12 cellular contexts compared by ENCODE assay signal in genomic region chr1:17570228-17570627, GRCh38. TPM values are rescaled to one million over a fixed set of nuclear protein-coding genes. Genes with fewer than 3 reads are reported as not detected.
DNase-seq lines count a peak whose midpoint lies in the region; ATAC-seq, FAIRE-seq and TF ChIP-seq lines count a peak whose summit lies in the region.
"Had no signal": no experiment of that assay in that cellular context is flagged by ENCODE, and none has a peak within 500 bp of the region (broad histone marks: within the 10 kb centered on the region; RNA-seq: fewer than 3 reads in every experiment).

No MANE protein-coding gene starts in this region.

- DNase-seq in A549 (ENCODE audit: low read depth in 1 of 2, low spot score in 1 of 2) (no peak), SJSA1 (ENCODE audit: low read depth in 1 of 2, low spot score in 2 of 2) (no peak), glutamatergic neuron (no peak), prostate gland (ENCODE audit: low spot score) (no peak), cerebellum (ENCODE audit: low spot score) (no peak)
- no peak for DNase-seq in activated CD4-positive, alpha-beta T cell treated with anti-CD3 and anti-CD28 coated beads for 36 hours
- DNase-seq: activated naive CD8-positive, alpha-beta T cell treated with anti-CD3 and anti-CD28 coated beads for 36 hours; naive thymus-derived CD4-positive, alpha-beta T cell; NCI-H1436 treated with DMSO at 0.1 percent for 48 hours; stimulated activated naive CD4-positive, alpha-beta T cell had no signal

- TF ChIP-seq CTCF in A549 (IDR thresholded peaks at IDR 0.05) (no peak), glutamatergic neuron (IDR thresholded peaks at IDR 0.05; ENCODE audit: partially characterized antibody, unreplicated experiment) (no peak), prostate gland (IDR thresholded peaks at IDR 0.05) (no peak)

- CTCF ChIA-PET in A549 (lab: Yijun Ruan, JAX): interaction anchor here (1.6 kb wide), 1 partner anchor 68 kb away, joined by 6 read pairs; no protein-coding TSS in a partner anchor
- CTCF ChIA-PET in activated CD4-positive, alpha-beta T cell treated with anti-CD3 and anti-CD28 coated beads for 36 hours (lab: Charles Lee): no interaction called here

- 93% methylated on average over 3 of the region's 3 CpGs for WGBS in A549 (ENCODE audit: missing lambda C conversion rate)
- WGBS in prostate gland: 83% methylated on average over 3 of the region's 3 CpGs

- POLR2A ChIA-PET in A549 (lab: Yijun Ruan, JAX): no interaction called here
- POLR2A ChIA-PET in activated CD4-positive, alpha-beta T cell treated with anti-CD3 and anti-CD28 coated beads for 36 hours (lab: Charles Lee): no interaction called here

- peaks cover 66% of the 10 kb centered on the region for H3K4me1 Mint-ChIP-seq in glutamatergic neuron (ENCODE audit: low read depth, unreplicated experiment)
- H3K4me1 Mint-ChIP-seq in activated CD4-positive, alpha-beta T cell treated with anti-CD3 and anti-CD28 coated beads for 36 hours: no peaks in the 10 kb centered on the region
- H3K4me1 Mint-ChIP-seq: activated naive CD8-positive, alpha-beta T cell treated with anti-CD3 and anti-CD28 coated beads for 36 hours had no signal

- no peak for TF ChIP-seq RAD21 in A549 (conservative IDR thresholded peaks at IDR 0.05 in 1 of 2, IDR thresholded peaks at IDR 0.05 in 1 of 2)

- FAIRE-seq in A549 (lab: Jason Lieb, UNC): no peak

- H3K27ac ChIP-seq in A549 (peak overlapping the region; percentile 79 to 90), SJSA1 (peak overlapping the region; percentile 92), prostate gland (peak overlapping the region; percentile 87 to 92)

- peaks cover 17% of the 10 kb centered on the region for H3K27me3 Mint-ChIP-seq in glutamatergic neuron (ENCODE audit: unreplicated experiment)
- H3K27me3 Mint-ChIP-seq in activated CD4-positive, alpha-beta T cell treated with anti-CD3 and anti-CD28 coated beads for 36 hours: no peaks in the 10 kb centered on the region

- TF ChIP-seq POLR2A in A549 (IDR thresholded peaks at IDR 0.05; ENCODE audit: low read length) (no peak), prostate gland (IDR thresholded peaks at IDR 0.05) (no peak)

- ATAC-seq in A549 (no peak), HG03439 (IDR thresholded peaks at IDR 0.05; ENCODE audit: unreplicated experiment) (no peak), HG02840 (IDR thresholded peaks at IDR 0.05; ENCODE audit: low FRiP score, unreplicated experiment) (no peak)
- no peak for ATAC-seq in activated CD4-positive, alpha-beta T cell treated with anti-CD3 and anti-CD28 coated beads for 36 hours

- H3K27me3 ChIP-seq in SJSA1 (replicated peaks): no peaks in the 10 kb centered on the region
- H3K27me3 ChIP-seq in prostate gland (replicated peaks; ENCODE audit: insufficient read depth): no peaks in the 10 kb centered on the region

- H3K9me3 ChIP-seq in A549 (no peaks in the 10 kb centered on the region), SJSA1 (replicated peaks) (no peaks in the 10 kb centered on the region), prostate gland (no peaks in the 10 kb centered on the region)

- H3K27ac Mint-ChIP-seq in glutamatergic neuron (ENCODE audit: unreplicated experiment): peak overlapping the region; percentile 40
- H3K27ac Mint-ChIP-seq in activated CD4-positive, alpha-beta T cell treated with anti-CD3 and anti-CD28 coated beads for 36 hours: no peak overlapping the region
- H3K27ac Mint-ChIP-seq: activated naive CD8-positive, alpha-beta T cell treated with anti-CD3 and anti-CD28 coated beads for 36 hours; naive thymus-derived CD4-positive, alpha-beta T cell had no signal

- peaks cover 16% of the 10 kb centered on the region for H3K4me1 ChIP-seq in A549
- peaks cover 19% of the 10 kb centered on the region for H3K4me1 ChIP-seq in SJSA1 (replicated peaks)
- peaks cover 5% of the 10 kb centered on the region for H3K4me1 ChIP-seq in prostate gland (replicated peaks)

- intact Hi-C loops in prostate gland (cut with DNase I): no loop called here
- intact Hi-C loops in activated CD4-positive, alpha-beta T cell treated with anti-CD3 and anti-CD28 coated beads for 36 hours (cut with DNase I, micrococcal nuclease): no loop called here

- no peaks in the 10 kb centered on the region for H3K36me3 Mint-ChIP-seq in glutamatergic neuron (ENCODE audit: unreplicated experiment)
- no peaks in the 10 kb centered on the region for H3K36me3 Mint-ChIP-seq in activated CD4-positive, alpha-beta T cell treated with anti-CD3 and anti-CD28 coated beads for 36 hours (ENCODE audit: low read depth)
- H3K36me3 Mint-ChIP-seq: activated naive CD8-positive, alpha-beta T cell treated with anti-CD3 and anti-CD28 coated beads for 36 hours; naive thymus-derived CD4-positive, alpha-beta T cell had no signal

- peak overlapping the region; percentile 71 for H3K4me2 ChIP-seq in A549

- no peaks in the 10 kb centered on the region for H3K36me3 ChIP-seq in SJSA1
- H3K36me3 ChIP-seq in prostate gland: no peaks in the 10 kb centered on the region

- no peak overlapping the region for H3K4me3 ChIP-seq in A549
- no peak overlapping the region for H3K4me3 ChIP-seq in SJSA1
- no peak overlapping the region for H3K4me3 ChIP-seq in prostate gland

- TF ChIP-seq EP300 in A549 (IDR thresholded peaks at IDR 0.05): no peak

- peaks cover 13% of the 10 kb centered on the region for H3K9me3 Mint-ChIP-seq in glutamatergic neuron (ENCODE audit: unreplicated experiment)
- no peaks in the 10 kb centered on the region for H3K9me3 Mint-ChIP-seq in activated CD4-positive, alpha-beta T cell treated with anti-CD3 and anti-CD28 coated beads for 36 hours (ENCODE audit: low read depth)
- H3K9me3 Mint-ChIP-seq: activated naive CD8-positive, alpha-beta T cell treated with anti-CD3 and anti-CD28 coated beads for 36 hours had no signal

- H3K4me3 Mint-ChIP-seq in glutamatergic neuron (ENCODE audit: unreplicated experiment): no peak overlapping the region
- no peak overlapping the region for H3K4me3 Mint-ChIP-seq in activated CD4-positive, alpha-beta T cell treated with anti-CD3 and anti-CD28 coated beads for 36 hours
- H3K4me3 Mint-ChIP-seq: activated naive CD8-positive, alpha-beta T cell treated with anti-CD3 and anti-CD28 coated beads for 36 hours; naive thymus-derived CD4-positive, alpha-beta T cell had no signal

TF ChIP-seq in A549, 52 proteins besides CTCF, POLR2A, EP300 and RAD21:
- TF ChIP-seq ZFP36 (IDR thresholded peaks at IDR 0.05; ENCODE audit: borderline replicate concordance, partially characterized antibody): no peak
- TF ChIP-seq PHF8 (IDR thresholded peaks at IDR 0.05; ENCODE audit: borderline replicate concordance, low read depth): no peak
- no peak for TF ChIP-seq ZNF302 (CRISPR knock-in tag; IDR thresholded peaks at IDR 0.05)
- TF ChIP-seq HOXB5 (CRISPR knock-in tag; IDR thresholded peaks at IDR 0.05): no peak
- no peak for TF ChIP-seq RFX5 (IDR thresholded peaks at IDR 0.05)
- no peak for TF ChIP-seq POLR2AphosphoS2 (conservative IDR thresholded peaks at IDR 0.05; ENCODE audit: low read length)
- TF ChIP-seq, protein P1, sequence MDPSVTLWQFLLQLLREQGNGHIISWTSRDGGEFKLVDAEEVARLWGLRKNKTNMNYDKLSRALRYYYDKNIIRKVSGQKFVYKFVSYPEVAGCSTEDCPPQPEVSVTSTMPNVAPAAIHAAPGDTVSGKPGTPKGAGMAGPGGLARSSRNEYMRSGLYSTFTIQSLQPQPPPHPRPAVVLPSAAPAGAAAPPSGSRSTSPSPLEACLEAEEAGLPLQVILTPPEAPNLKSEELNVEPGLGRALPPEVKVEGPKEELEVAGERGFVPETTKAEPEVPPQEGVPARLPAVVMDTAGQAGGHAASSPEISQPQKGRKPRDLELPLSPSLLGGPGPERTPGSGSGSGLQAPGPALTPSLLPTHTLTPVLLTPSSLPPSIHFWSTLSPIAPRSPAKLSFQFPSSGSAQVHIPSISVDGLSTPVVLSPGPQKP (IDR thresholded peaks at IDR 0.05; ENCODE audit: low read depth, low read length): no peak
- TF ChIP-seq RNF2 (IDR thresholded peaks at IDR 0.05; ENCODE audit: borderline replicate concordance, low read depth): no peak
- TF ChIP-seq FOSB (CRISPR knock-in tag; IDR thresholded peaks at IDR 0.05): no peak
- TF ChIP-seq TFCP2L1 (CRISPR knock-in tag; IDR thresholded peaks at IDR 0.05): no peak
- no peak for TF ChIP-seq TP53 (CRISPR knock-in tag; IDR thresholded peaks at IDR 0.05)
- TF ChIP-seq HDAC2 (IDR thresholded peaks at IDR 0.05): no peak
- no peak for TF ChIP-seq FOXS1 (CRISPR knock-in tag; IDR thresholded peaks at IDR 0.05)
- TF ChIP-seq CBX2 (IDR thresholded peaks at IDR 0.05; ENCODE audit: borderline replicate concordance, low read depth): no peak
- no peak for TF ChIP-seq CHD4 (IDR thresholded peaks at IDR 0.05; ENCODE audit: borderline replicate concordance)
- no peak for TF ChIP-seq ZSCAN20 (CRISPR knock-in tag; IDR thresholded peaks at IDR 0.05)
- no peak for TF ChIP-seq GATA3 (IDR thresholded peaks at IDR 0.05; ENCODE audit: borderline replicate concordance)
- TF ChIP-seq JUNB (IDR thresholded peaks at IDR 0.05): no peak
- TF ChIP-seq, protein P2, sequence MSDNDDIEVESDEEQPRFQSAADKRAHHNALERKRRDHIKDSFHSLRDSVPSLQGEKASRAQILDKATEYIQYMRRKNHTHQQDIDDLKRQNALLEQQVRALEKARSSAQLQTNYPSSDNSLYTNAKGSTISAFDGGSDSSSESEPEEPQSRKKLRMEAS (IDR thresholded peaks at IDR 0.05): no peak
- TF ChIP-seq RCOR1 (IDR thresholded peaks at IDR 0.05; ENCODE audit: low read depth, low read length): no peak

RNA-seq across cellular contexts. Expression of gene ARHGEF10L, which starts 30.7 kb away (rescaled TPM):
- polyA plus RNA-seq in A549 (2011; rRNA removed) (3.5 and 4.1 TPM in 2 replicates), A549 (2017; fragmentation: RNase III; extraction: RNeasy Plus Mini Kit Qiagen cat#74134 plus additional on column Dnase treatment) (4.1 to 5.2 TPM (median 4.4 TPM) in 3 replicates)
- 5.9 and 8.0 TPM in 2 replicates for polyA plus RNA-seq in A549 (2012; cell fraction: cytosol; rRNA removed)
- polyA plus RNA-seq in A549 (2012; cell fraction: nucleus; rRNA removed): 15.0 and 18.0 TPM in 2 replicates
- 7.6 and 10.9 TPM in 2 replicates for polyA minus RNA-seq in A549 (2011; rRNA and poly(A)+ RNA removed)
- total RNA-seq in SJSA1 (2014; rRNA removed; shearing (Covaris generic)): 12.8 and 13.6 TPM in 2 replicates
- total RNA-seq in glutamatergic neuron (ENCODE audit: unreplicated experiment) (89.8 TPM), prostate gland (10 to 100 TPM; 26.0 to 39.7 TPM), cerebellum (33.8 TPM)
- total RNA-seq in activated CD4-positive, alpha-beta T cell treated with anti-CD3 and anti-CD28 coated beads for 36 hours: not detected
- total RNA-seq: activated naive CD8-positive, alpha-beta T cell treated with anti-CD3 and anti-CD28 coated beads for 36 hours had no signal
- polyA plus RNA-seq: naive thymus-derived CD4-positive, alpha-beta T cell had no signal

Comparison
In these comparisons a context has a peak if more than half of its experiments do, and no peak if none do; other contexts are left out.
1. RNA of gene ARHGEF10L, which starts 30.7 kb away (total RNA-seq): 89.8 TPM in glutamatergic neuron (single experiment), 26.0 to 39.7 TPM in prostate gland, 33.8 TPM in cerebellum (single experiment) and 12.8 to 13.6 TPM in SJSA1; not detected in activated CD4-positive, alpha-beta T cell treated with anti-CD3 and anti-CD28 coated beads for 36 hours; every median in the first group is over 10 times any median in the second.
2. Peak in every context shown above with its lines, with median percentiles within 50 percentile points of each other: H3K27ac ChIP-seq.